ENCODE assay signal across 1 cellular context in the genomic region with DNA sequence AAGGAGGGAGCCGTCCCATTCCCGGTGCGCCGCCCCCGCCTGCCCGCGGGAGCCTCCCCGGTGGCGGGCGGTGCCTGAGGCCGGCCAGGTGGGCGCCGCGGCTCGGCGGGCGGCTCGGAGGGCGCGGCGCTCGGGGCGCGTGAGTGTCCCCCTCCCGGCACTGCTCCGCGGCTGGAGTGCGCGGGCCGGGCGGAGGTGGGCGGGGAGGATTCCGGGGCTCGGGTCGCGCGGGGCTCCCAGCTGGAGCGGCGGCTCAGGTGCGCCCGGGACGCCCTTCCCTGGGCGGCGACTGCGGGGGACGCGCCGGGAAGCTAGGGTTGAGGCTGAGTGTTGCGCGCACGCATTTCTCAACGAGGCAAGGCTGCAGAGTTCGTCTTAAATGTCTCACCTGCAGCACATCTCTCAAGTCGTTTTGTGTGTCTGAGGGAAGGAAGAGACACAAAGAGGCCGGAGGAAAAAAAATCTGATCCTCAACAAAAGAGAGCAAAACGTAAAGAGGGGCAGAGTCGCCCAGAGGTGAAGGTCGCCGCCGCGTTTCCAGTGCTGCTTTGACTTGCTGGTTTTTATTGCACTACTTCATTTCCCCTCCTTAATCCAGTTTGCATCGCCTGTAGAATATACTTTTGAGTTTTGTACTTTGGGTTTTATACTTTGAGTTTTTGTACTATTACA.
A peak's percentile ranks its signal among the peaks of the same experiment; 100 is the strongest.
TF ChIP-seq lines count a peak whose summit lies in the region.

No MANE protein-coding gene starts in this region.

TF ChIP-seq in HEK293, 187 proteins besides CTCF, POLR2A, EP300 and RAD21 (continued from another document):
- no peak for TF ChIP-seq ZBTB49 (tag by site-specific recombination; IDR thresholded peaks at IDR 0.05; ENCODE audit: low read depth)
- no peak for TF ChIP-seq GLIS1 (tag by site-specific recombination; IDR thresholded peaks at IDR 0.05)
- TF ChIP-seq ZNF571 (tag by site-specific recombination; IDR thresholded peaks at IDR 0.05) = no peak
- no peak for TF ChIP-seq HOXA7 (CRISPR knock-in tag; IDR thresholded peaks at IDR 0.05; ENCODE audit: borderline replicate concordance)
- TF ChIP-seq ZNF394 (tag by site-specific recombination; IDR thresholded peaks at IDR 0.05; ENCODE audit: borderline replicate concordance) = no peak
- no peak for TF ChIP-seq ZNF2 (tag by site-specific recombination; IDR thresholded peaks at IDR 0.05)
- no peak for TF ChIP-seq ZNF645 (tag by site-specific recombination; IDR thresholded peaks at IDR 0.05)
- TF ChIP-seq ZBTB8A (tag by site-specific recombination; IDR thresholded peaks at IDR 0.05) = peak; percentile 96
- TF ChIP-seq ZNF837 (tag by site-specific recombination; IDR thresholded peaks at IDR 0.05) = no peak
- no peak for TF ChIP-seq ZNF658 (tag by site-specific recombination; IDR thresholded peaks at IDR 0.05)
- no peak for TF ChIP-seq SP7 (tag by site-specific recombination; IDR thresholded peaks at IDR 0.05)
- no peak for TF ChIP-seq ZNF433 (tag by site-specific recombination; IDR thresholded peaks at IDR 0.05; ENCODE audit: low read depth)
- no peak for TF ChIP-seq ZBTB48 (tag by site-specific recombination; IDR thresholded peaks at IDR 0.05)
- no peak for TF ChIP-seq RBAK (tag by site-specific recombination; IDR thresholded peaks at IDR 0.05)
- TF ChIP-seq ZNF354C (tag by site-specific recombination; IDR thresholded peaks at IDR 0.05; ENCODE audit: borderline replicate concordance, low read depth) = no peak
- no peak for TF ChIP-seq PRDM1 (tag by site-specific recombination; IDR thresholded peaks at IDR 0.05)
- TF ChIP-seq ZNF302 (tag by site-specific recombination; IDR thresholded peaks at IDR 0.05; ENCODE audit: low read depth) = no peak
- TF ChIP-seq, protein P1, sequence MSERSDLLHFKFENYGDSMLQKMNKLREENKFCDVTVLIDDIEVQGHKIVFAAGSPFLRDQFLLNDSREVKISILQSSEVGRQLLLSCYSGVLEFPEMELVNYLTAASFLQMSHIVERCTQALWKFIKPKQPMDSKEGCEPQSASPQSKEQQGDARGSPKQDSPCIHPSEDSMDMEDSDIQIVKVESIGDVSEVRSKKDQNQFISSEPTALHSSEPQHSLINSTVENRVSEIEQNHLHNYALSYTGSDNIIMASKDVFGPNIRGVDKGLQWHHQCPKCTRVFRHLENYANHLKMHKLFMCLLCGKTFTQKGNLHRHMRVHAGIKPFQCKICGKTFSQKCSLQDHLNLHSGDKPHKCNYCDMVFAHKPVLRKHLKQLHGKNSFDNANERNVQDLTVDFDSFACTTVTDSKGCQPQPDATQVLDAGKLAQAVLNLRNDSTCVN (tag by site-specific recombination; optimal IDR thresholded peaks at IDR 0.05) = peak; percentile 63
- TF ChIP-seq, protein P2, sequence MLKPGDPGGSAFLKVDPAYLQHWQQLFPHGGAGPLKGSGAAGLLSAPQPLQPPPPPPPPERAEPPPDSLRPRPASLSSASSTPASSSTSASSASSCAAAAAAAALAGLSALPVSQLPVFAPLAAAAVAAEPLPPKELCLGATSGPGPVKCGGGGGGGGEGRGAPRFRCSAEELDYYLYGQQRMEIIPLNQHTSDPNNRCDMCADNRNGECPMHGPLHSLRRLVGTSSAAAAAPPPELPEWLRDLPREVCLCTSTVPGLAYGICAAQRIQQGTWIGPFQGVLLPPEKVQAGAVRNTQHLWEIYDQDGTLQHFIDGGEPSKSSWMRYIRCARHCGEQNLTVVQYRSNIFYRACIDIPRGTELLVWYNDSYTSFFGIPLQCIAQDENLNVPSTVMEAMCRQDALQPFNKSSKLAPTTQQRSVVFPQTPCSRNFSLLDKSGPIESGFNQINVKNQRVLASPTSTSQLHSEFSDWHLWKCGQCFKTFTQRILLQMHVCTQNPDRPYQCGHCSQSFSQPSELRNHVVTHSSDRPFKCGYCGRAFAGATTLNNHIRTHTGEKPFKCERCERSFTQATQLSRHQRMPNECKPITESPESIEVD (tag by site-specific recombination; IDR thresholded peaks at IDR 0.05) = no peak
- TF ChIP-seq TCF7L2 (IDR thresholded peaks at IDR 0.05; ENCODE audit: borderline replicate concordance, low read depth, low read length) = no peak
- no peak for TF ChIP-seq ZFP37 (tag by site-specific recombination; IDR thresholded peaks at IDR 0.05)
- no peak for TF ChIP-seq ZNF202 (tag by site-specific recombination; IDR thresholded peaks at IDR 0.05; ENCODE audit: borderline replicate concordance)
